In genomic region chr1:48472747-48473146, GRCh38 we compare ENCODE assay signal across 8 cellular contexts. TPM values are rescaled to one million over a fixed set of nuclear protein-coding genes. Genes with fewer than 3 reads are reported as not detected.
DNase-seq lines count a peak whose midpoint lies in the region; ATAC-seq and TF ChIP-seq lines count a peak whose summit lies in the region.

No MANE protein-coding gene starts in this region.

- H3K9me3 ChIP-seq in cardiac muscle cell (ENCODE audit: low read depth): no peaks in the 10 kb centered on the region

- TF ChIP-seq CTCF in cardiac muscle cell (IDR thresholded peaks at IDR 0.05; ENCODE audit: low read depth, low read length) (no peak), brain microvascular endothelial cell (IDR thresholded peaks at IDR 0.05; ENCODE audit: low read depth, low read length, missing control alignments) (no peak)

- peak overlapping the region; percentile 63 for H3K9ac ChIP-seq in mesendoderm (ENCODE audit: low read length)

- H3K4me2 ChIP-seq in mesendoderm (ENCODE audit: low read length): peak overlapping the region; percentile 66

- H3K18ac ChIP-seq in mesendoderm (ENCODE audit: low read length): peak overlapping the region; percentile 57

- H2BK15ac ChIP-seq in mesendoderm (replicated peaks; ENCODE audit: low read depth): no peak overlapping the region

- no peak overlapping the region for H3K23ac ChIP-seq in mesendoderm (ENCODE audit: low read length)

- H3K4ac ChIP-seq in mesendoderm (ENCODE audit: low read depth, low read length): peak overlapping the region; percentile 65

- no CpG with 5 or more reads among the region's 7 CpGs for WGBS in mesendoderm (ENCODE audit: extremely low coverage, insufficient coverage, low lambda C conversion rate)
- WGBS in urinary bladder: 68% methylated on average over 7 of the region's 7 CpGs

- H4K5ac ChIP-seq in mesendoderm (ENCODE audit: low read length): no peak overlapping the region

- in situ Hi-C loops in brain microvascular endothelial cell (cut with HindIII; ENCODE audit: low pct_ligation_motif_present, low sequenced_read_pairs): no loop called here

- H2BK5ac ChIP-seq in mesendoderm (ENCODE audit: low read length): no peak overlapping the region

- H3K56ac ChIP-seq in mesendoderm (ENCODE audit: low read length): peak overlapping the region; percentile 84

- peak overlapping the region; percentile 31 for H4K8ac ChIP-seq in mesendoderm (ENCODE audit: low read depth, low read length)

- H3K4me1 ChIP-seq in cardiac muscle cell (ENCODE audit: low read depth): peaks cover 4% of the 10 kb centered on the region
- H3K4me1 ChIP-seq in mesendoderm (ENCODE audit: control insufficient read depth, low read depth, low read length): peaks cover 8% of the 10 kb centered on the region
- no peaks in the 10 kb centered on the region for H3K4me1 ChIP-seq in urinary bladder (ENCODE audit: insufficient read depth)

- peak overlapping the region; percentile 79 for H3K4me3 ChIP-seq in cardiac muscle cell
- peak overlapping the region; percentile 74 for H3K4me3 ChIP-seq in brain microvascular endothelial cell (ENCODE audit: low read depth, low read length)
- no peak overlapping the region for H3K4me3 ChIP-seq in mesendoderm (ENCODE audit: low read length)
- peak overlapping the region; percentile 70 for H3K4me3 ChIP-seq in urinary bladder (ENCODE audit: low read depth, low read length)

- DNase-seq in cardiac muscle cell (ENCODE audit: low read depth in 1 of 2, low spot score in 1 of 2) (no peak), Right ventricle myocardium superior (no peak), brain microvascular endothelial cell (no peak), mesendoderm (no peak), posterior cingulate gyrus (no peak), SK-N-DZ (ENCODE audit: low spot score) (no peak), cerebellar nuclear complex (lab: John Stamatoyannopoulos, UW) (no peak)

- H3K27me3 ChIP-seq in cardiac muscle cell: no peaks in the 10 kb centered on the region
- H3K27me3 ChIP-seq in brain microvascular endothelial cell (replicated peaks): no peaks in the 10 kb centered on the region
- no peaks in the 10 kb centered on the region for H3K27me3 ChIP-seq in mesendoderm (ENCODE audit: insufficient read depth, low read length, poor library complexity)

- H3K36me3 ChIP-seq in cardiac muscle cell: no peaks in the 10 kb centered on the region
- H3K36me3 ChIP-seq in brain microvascular endothelial cell (replicated peaks): no peaks in the 10 kb centered on the region
- no peaks in the 10 kb centered on the region for H3K36me3 ChIP-seq in mesendoderm (ENCODE audit: control insufficient read depth, insufficient read depth, low read length)
- no peaks in the 10 kb centered on the region for H3K36me3 ChIP-seq in urinary bladder (ENCODE audit: insufficient read depth)

- no peak overlapping the region for H2AK5ac ChIP-seq in mesendoderm (ENCODE audit: low read length)

- no peak for ATAC-seq in Right ventricle myocardium superior (ENCODE audit: poor library complexity)

- H2BK120ac ChIP-seq in mesendoderm (ENCODE audit: low read depth, low read length): no peak overlapping the region

- H3K27ac ChIP-seq in cardiac muscle cell (peak overlapping the region; percentile 53), brain microvascular endothelial cell (peak overlapping the region; percentile 60), mesendoderm (ENCODE audit: low read depth, low read length) (no peak overlapping the region), urinary bladder (ENCODE audit: low read depth) (peak overlapping the region; percentile 87)

- intact Hi-C loops in Right ventricle myocardium superior (cut with DNase I): no loop called here
- intact Hi-C loops in posterior cingulate gyrus (cut with DNase I): no loop called here

- H3K79me1 ChIP-seq in mesendoderm (ENCODE audit: low read length): no peaks in the 10 kb centered on the region

- H3K79me2 ChIP-seq in mesendoderm (ENCODE audit: control insufficient read depth, insufficient read depth, low read length): no peaks in the 10 kb centered on the region

RNA-seq across cellular contexts. Expression of gene SPATA6, which starts 0.7 kb away (rescaled TPM):
- total RNA-seq in cardiac muscle cell: 3.6 and 7.4 TPM in 2 replicates
- 7.6 and 8.8 TPM in 2 replicates for polyA plus RNA-seq in cardiac muscle cell
- total RNA-seq in Right ventricle myocardium superior: 9.8 TPM
- 6.6 TPM for polyA plus RNA-seq in mesendoderm (2013, experiment 1 of 2)
- polyA plus RNA-seq in mesendoderm (2013, experiment 2 of 2): 7.1 TPM
- total RNA-seq in urinary bladder: 63.2 TPM
- polyA plus RNA-seq in urinary bladder: 10.4 TPM
- polyA plus RNA-seq in SK-N-DZ (2014; cell fraction: cytosol; rRNA removed): 3.1 and 3.8 TPM in 2 replicates
- 4.0 and 5.9 TPM in 2 replicates for polyA plus RNA-seq in SK-N-DZ (2014; cell fraction: nucleus; rRNA removed)
